Comparison of ENCODE assay signal across 18 cellular contexts in the genomic region with DNA sequence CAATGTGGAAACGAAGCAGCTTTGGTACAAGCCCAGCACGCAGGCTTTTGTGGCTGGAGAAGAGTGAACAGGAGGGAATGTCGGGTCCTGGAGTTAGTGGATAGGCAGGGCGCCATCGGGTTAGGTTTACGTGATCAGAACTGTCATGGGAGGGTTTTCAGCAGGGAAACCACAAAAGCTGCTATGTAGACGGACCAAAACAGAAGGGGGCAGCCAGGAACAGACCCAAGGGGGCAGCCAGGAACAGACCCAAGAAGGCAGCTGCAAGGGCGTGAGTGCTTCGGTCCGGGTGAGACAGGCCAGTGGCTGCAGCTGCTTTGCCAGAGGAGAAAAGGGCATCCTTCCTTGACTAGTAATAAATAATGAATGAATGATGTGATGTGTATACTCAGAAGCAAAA.
"Had no signal": no experiment of that assay in that cellular context is flagged by ENCODE, and none has a peak within 500 bp of the region (broad histone marks: within the 10 kb centered on the region; RNA-seq: fewer than 3 reads in every experiment).

No MANE protein-coding gene starts in this region.

- DNase-seq: cerebellar nuclear complex; effector CD8-positive, alpha-beta T cell; foreskin melanocyte; immature natural killer cell; left cardiac atrium; left ventricle myocardium inferior; lower lobe of right lung; naive B cell; occipital lobe; psoas muscle; stimulated activated naive CD4-positive, alpha-beta T cell treated with Interleukin-2 at 50 U/mL for 16 hours; testis; upper lobe of right lung had no signal

- H3K27ac ChIP-seq: coronary artery, left ventricle myocardium inferior, lower lobe of right lung, psoas muscle, skin epidermis, testis, tibial nerve, upper lobe of right lung, vagina had no signal

- ATAC-seq: left cardiac atrium, lower lobe of right lung, psoas muscle, sciatic nerve, upper lobe of right lung had no signal
